9 cellular contexts compared by ENCODE assay signal in genomic region chr19:29836409-29836825, GRCh38. TPM values are rescaled to one million over a fixed set of nuclear protein-coding genes. Genes with fewer than 3 reads are reported as not detected.
DNase-seq lines count a peak whose midpoint lies in the region; ATAC-seq and TF ChIP-seq lines count a peak whose summit lies in the region.
"Had no signal": no experiment of that assay in that cellular context is flagged by ENCODE, and none has a peak within 500 bp of the region (broad histone marks: within the 10 kb centered on the region; RNA-seq: fewer than 3 reads in every experiment).

No MANE protein-coding gene starts in this region.

- no peaks in the 10 kb centered on the region for H3K9me3 ChIP-seq in endodermal cell (ENCODE audit: control insufficient read depth, low read length)

- peaks cover 5% of the 10 kb centered on the region for H3K27me3 ChIP-seq in endodermal cell (ENCODE audit: control insufficient read depth, insufficient read depth, low read length, poor library complexity, severe bottlenecking)

- no peaks in the 10 kb centered on the region for H3K36me3 ChIP-seq in endodermal cell (ENCODE audit: control insufficient read depth, insufficient read depth, low read length)

- CTCF ChIA-PET in activated naive CD4-positive, alpha-beta T cell treated with anti-CD3 and anti-CD28 coated beads, Interleukin-2, amount 10 ng/mL, durations not matched to agents 7 days and 5 days (lab: Charles Lee): interaction anchor here (0.9 to 1.5 kb wide), 3 partner anchors 19 to 37 kb away, joined by 3 read pairs; no protein-coding TSS in a partner anchor

- H3K36me3 Mint-ChIP-seq in activated naive CD4-positive, alpha-beta T cell treated with anti-CD3 and anti-CD28 coated beads, Interleukin-2, amount 10 ng/mL, durations not matched to agents 7 days and 5 days: peaks cover 2% of the 10 kb centered on the region
- H3K36me3 Mint-ChIP-seq in IgD-negative memory B cell (peaks cover 3% of the 10 kb centered on the region), endodermal cell (ENCODE audit: low read depth) (no peaks in the 10 kb centered on the region)
- H3K36me3 Mint-ChIP-seq in stimulated activated effector memory CD8-positive, alpha-beta T cell treated with anti-CD3 and anti-CD28 coated beads, Interleukin-12 subunit alpha, Interleukin-12 subunit beta, amount 100 ng/mL, for 72 hours: peaks cover 7% of the 10 kb centered on the region

- 88 to 93% methylated on average over 2 to 5 of the region's 5 CpGs for WGBS in endodermal cell (ENCODE audit: insufficient coverage in 1 of 2, insufficient read length in 1 of 2), 2 experiments

- no peaks in the 10 kb centered on the region for H3K4me1 ChIP-seq in endodermal cell (ENCODE audit: control insufficient read depth, insufficient read depth, low read length)

- DNase-seq in activated naive CD4-positive, alpha-beta T cell treated with anti-CD3 and anti-CD28 coated beads, Interleukin-2, amount 10 ng/mL, durations not matched to agents 7 days and 5 days: peak; percentile 53
- no peak for DNase-seq in activated naive CD4-positive, alpha-beta T cell treated with anti-CD3 and anti-CD28 coated beads, Interleukin-2, amount 50 U/mL, for 16 hours
- peak in 1 of 2 donors; percentile 75 for DNase-seq in stimulated activated effector memory CD8-positive, alpha-beta T cell treated with anti-CD3 and anti-CD28 coated beads, Interleukin-12 subunit alpha, Interleukin-12 subunit beta, amount 100 ng/mL, for 72 hours (ENCODE audit: low spot score in 2 of 2)
- DNase-seq in NCI-H345 treated with DMSO at 0.1 percent for 48 hours (lab: John Stamatoyannopoulos, UW; ENCODE audit: unreplicated experiment) (no peak), endodermal cell (no peak), NCI-H1417 treated with DMSO at 0.1 percent for 48 hours (lab: John Stamatoyannopoulos, UW) (no peak)

- H3K27ac Mint-ChIP-seq in activated naive CD4-positive, alpha-beta T cell treated with anti-CD3 and anti-CD28 coated beads, Interleukin-2, amount 10 ng/mL, durations not matched to agents 7 days and 5 days: peak overlapping the region; percentile 94
- H3K27ac Mint-ChIP-seq in IgD-negative memory B cell (peak overlapping the region in 2 of 3 donors; percentile 67), endodermal cell (no peak overlapping the region)
- peak overlapping the region; percentile 81 for H3K27ac Mint-ChIP-seq in stimulated activated effector memory CD8-positive, alpha-beta T cell treated with anti-CD3 and anti-CD28 coated beads, Interleukin-12 subunit alpha, Interleukin-12 subunit beta, amount 100 ng/mL, for 72 hours

- H3K9ac ChIP-seq in endodermal cell (ENCODE audit: extremely low read depth, low read length, poor library complexity, severe bottlenecking): no peak overlapping the region

- ATAC-seq in HG02571 (IDR thresholded peaks at IDR 0.05; ENCODE audit: unreplicated experiment): peak; percentile 70
- ATAC-seq in stimulated activated effector memory CD8-positive, alpha-beta T cell treated with anti-CD3 and anti-CD28 coated beads, Interleukin-12 subunit alpha, Interleukin-12 subunit beta, amount 100 ng/mL, for 72 hours: peak; percentile 78

- H3K27me3 Mint-ChIP-seq in activated naive CD4-positive, alpha-beta T cell treated with anti-CD3 and anti-CD28 coated beads, Interleukin-2, amount 10 ng/mL, durations not matched to agents 7 days and 5 days: peaks cover 21% of the 10 kb centered on the region
- H3K27me3 Mint-ChIP-seq in IgD-negative memory B cell (peaks cover 14% of the 10 kb centered on the region), endodermal cell (ENCODE audit: insufficient read depth) (peaks cover 6% of the 10 kb centered on the region)

- TF ChIP-seq CTCF in endodermal cell (conservative IDR thresholded peaks at IDR 0.05): no peak

- no peak overlapping the region for H3K4me3 ChIP-seq in endodermal cell (ENCODE audit: low read length)
- H3K4me3 ChIP-seq: SK-N-MC had no signal

- H3K4me3 Mint-ChIP-seq in activated naive CD4-positive, alpha-beta T cell treated with anti-CD3 and anti-CD28 coated beads, Interleukin-2, amount 10 ng/mL, durations not matched to agents 7 days and 5 days: peak overlapping the region; percentile 38
- H3K4me3 Mint-ChIP-seq in IgD-negative memory B cell (no peak overlapping the region), endodermal cell (no peak overlapping the region)
- peak overlapping the region; percentile 45 for H3K4me3 Mint-ChIP-seq in stimulated activated effector memory CD8-positive, alpha-beta T cell treated with anti-CD3 and anti-CD28 coated beads, Interleukin-12 subunit alpha, Interleukin-12 subunit beta, amount 100 ng/mL, for 72 hours

- H3K9me3 Mint-ChIP-seq in activated naive CD4-positive, alpha-beta T cell treated with anti-CD3 and anti-CD28 coated beads, Interleukin-2, amount 10 ng/mL, durations not matched to agents 7 days and 5 days: no peaks in the 10 kb centered on the region
- H3K9me3 Mint-ChIP-seq in IgD-negative memory B cell (no peaks in the 10 kb centered on the region), endodermal cell (no peaks in the 10 kb centered on the region)
- H3K9me3 Mint-ChIP-seq in stimulated activated effector memory CD8-positive, alpha-beta T cell treated with anti-CD3 and anti-CD28 coated beads, Interleukin-12 subunit alpha, Interleukin-12 subunit beta, amount 100 ng/mL, for 72 hours: no peaks in the 10 kb centered on the region

- peaks cover 69% of the 10 kb centered on the region for H3K4me1 Mint-ChIP-seq in activated naive CD4-positive, alpha-beta T cell treated with anti-CD3 and anti-CD28 coated beads, Interleukin-2, amount 10 ng/mL, durations not matched to agents 7 days and 5 days
- H3K4me1 Mint-ChIP-seq in IgD-negative memory B cell: peaks cover 21 to 32% (median 26%) of the 10 kb centered on the region in 3 donors
- peaks cover 25% of the 10 kb centered on the region for H3K4me1 Mint-ChIP-seq in stimulated activated effector memory CD8-positive, alpha-beta T cell treated with anti-CD3 and anti-CD28 coated beads, Interleukin-12 subunit alpha, Interleukin-12 subunit beta, amount 100 ng/mL, for 72 hours
- no peaks in the 10 kb centered on the region for H3K4me1 Mint-ChIP-seq in endodermal cell

- H3K27ac ChIP-seq in endodermal cell (ENCODE audit: low read depth, low read length): no peak overlapping the region
- H3K27ac ChIP-seq: SK-N-MC had no signal

RNA-seq across cellular contexts. Expression of gene CCNE1, which starts 24.6 kb away (rescaled TPM):
- polyA plus RNA-seq in IgD-negative memory B cell: 0.55 TPM
- total RNA-seq in endodermal cell: 10 to 100 TPM; 33.3 to 34.9 TPM
- polyA plus RNA-seq in endodermal cell (2013, experiment 1 of 2): 16.2 TPM
- polyA plus RNA-seq in endodermal cell (2013, experiment 2 of 2): 15.1 TPM

Comparison
In these comparisons a context has a peak if more than half of its experiments do, and no peak if none do; other contexts are left out.
1. H3K4me3 Mint-ChIP-seq: peak in activated naive CD4-positive, alpha-beta T cell treated with anti-CD3 and anti-CD28 coated beads, Interleukin-2, amount 10 ng/mL, durations not matched to agents 7 days and 5 days (single experiment) and stimulated activated effector memory CD8-positive, alpha-beta T cell treated with anti-CD3 and anti-CD28 coated beads, Interleukin-12 subunit alpha, Interleukin-12 subunit beta, amount 100 ng/mL, for 72 hours (single experiment); none in IgD-negative memory B cell (0 of 4) and endodermal cell (single experiment).